Comparison of ENCODE assay signal across 8 cellular contexts in the genomic region with DNA sequence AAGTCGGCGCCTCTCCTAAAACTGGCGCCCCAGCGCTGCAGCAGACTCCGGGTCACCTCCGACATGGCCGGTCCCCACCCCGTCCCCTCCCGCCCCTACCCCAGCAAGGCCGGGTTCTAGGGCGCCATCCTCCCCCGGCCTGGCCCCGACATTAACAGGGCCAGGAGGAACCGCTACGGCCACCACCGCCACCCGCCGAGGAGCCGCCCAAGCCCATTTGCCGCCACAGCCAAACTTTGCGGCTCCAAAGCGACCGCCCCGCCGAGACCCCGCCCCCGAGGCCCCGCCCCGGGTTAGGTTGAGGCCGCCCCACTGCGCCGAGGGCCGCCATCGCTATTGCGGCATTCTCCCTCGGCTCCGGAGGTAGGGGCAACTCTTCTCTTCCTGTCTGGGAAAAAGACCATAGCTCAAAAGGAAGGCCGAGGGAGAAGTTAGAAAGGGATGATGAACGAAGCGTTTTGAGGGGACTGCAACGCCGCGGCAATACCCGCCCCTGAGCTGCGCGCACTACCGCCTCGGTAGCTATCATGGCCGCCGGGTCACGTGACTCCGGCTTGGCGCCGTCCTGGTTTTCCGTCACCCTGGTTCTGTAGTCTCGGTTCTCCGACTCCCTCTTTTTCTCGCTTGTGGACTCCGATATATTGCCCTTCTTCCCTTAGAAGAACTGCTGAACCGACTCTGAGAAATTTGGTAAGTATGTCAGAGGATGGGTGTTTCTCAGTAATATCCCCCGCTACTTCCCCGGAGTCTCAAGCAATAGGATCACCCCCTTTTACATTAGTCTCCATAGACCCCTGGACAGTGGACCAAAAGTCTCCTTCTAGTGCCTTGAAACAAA. TPM values are rescaled to one million over a fixed set of nuclear protein-coding genes. Genes with fewer than 3 reads are reported as not detected.
A peak's percentile ranks its signal among the peaks of the same experiment; 100 is the strongest.
DNase-seq lines count a peak whose midpoint lies in the region; ATAC-seq and TF ChIP-seq lines count a peak whose summit lies in the region.

A gene with protein sequence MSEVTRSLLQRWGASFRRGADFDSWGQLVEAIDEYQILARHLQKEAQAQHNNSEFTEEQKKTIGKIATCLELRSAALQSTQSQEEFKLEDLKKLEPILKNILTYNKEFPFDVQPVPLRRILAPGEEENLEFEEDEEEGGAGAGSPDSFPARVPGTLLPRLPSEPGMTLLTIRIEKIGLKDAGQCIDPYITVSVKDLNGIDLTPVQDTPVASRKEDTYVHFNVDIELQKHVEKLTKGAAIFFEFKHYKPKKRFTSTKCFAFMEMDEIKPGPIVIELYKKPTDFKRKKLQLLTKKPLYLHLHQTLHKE (minus strand): TSS at position 239 of the 838 bp plus-strand sequence. CDS start 174 bp downstream, at position 65.
A gene with protein sequence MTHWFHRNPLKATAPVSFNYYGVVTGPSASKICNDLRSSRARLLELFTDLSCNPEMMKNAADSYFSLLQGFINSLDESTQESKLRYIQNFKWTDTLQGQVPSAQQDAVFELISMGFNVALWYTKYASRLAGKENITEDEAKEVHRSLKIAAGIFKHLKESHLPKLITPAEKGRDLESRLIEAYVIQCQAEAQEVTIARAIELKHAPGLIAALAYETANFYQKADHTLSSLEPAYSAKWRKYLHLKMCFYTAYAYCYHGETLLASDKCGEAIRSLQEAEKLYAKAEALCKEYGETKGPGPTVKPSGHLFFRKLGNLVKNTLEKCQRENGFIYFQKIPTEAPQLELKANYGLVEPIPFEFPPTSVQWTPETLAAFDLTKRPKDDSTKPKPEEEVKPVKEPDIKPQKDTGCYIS (plus strand): TSS at position 312 of the 838 bp plus-strand sequence. CDS start 3,136 bp downstream, outside the sequence.

- H3K4me1 ChIP-seq in PC-3 (ENCODE audit: insufficient read depth, low read length) (peaks cover 19% of the 10 kb centered on the region), mucosa of rectum (ENCODE audit: control insufficient read depth in 2 of 2, insufficient read depth in 2 of 2, low read length in 2 of 2) (peaks cover 6 to 8% of the 10 kb centered on the region in 2 donors)

- no peaks in the 10 kb centered on the region for H3K27me3 ChIP-seq in PC-3 (ENCODE audit: low read length)
- H3K27me3 ChIP-seq in mucosa of rectum (ENCODE audit: control insufficient read depth in 2 of 2, insufficient read depth in 2 of 2, low read length in 2 of 2), result no peaks in the 10 kb centered on the region

- H3K9ac ChIP-seq in PC-3 (ENCODE audit: low read length) (peak within 1 kb of the TSS; percentile 83), mucosa of rectum (ENCODE audit: low read depth in 1 of 2, low read length in 2 of 2) (peak within 1 kb of the TSS; percentile 94 to 97)

- POLR2A ChIA-PET in PC-3 (lab: Charles Lee; ENCODE audit: unreplicated experiment), result interaction anchor here (0.7 to 1.1 kb wide), 4 partner anchors 24 to 123 kb away, joined by 3 to 8 read pairs (median 4); a partner anchor contains a TSS

- BruUV-seq in PC-3 (replicated peaks; lab: Mats Ljungman, UMichigan), result TSS peak; percentile 71

- H4K20me1 ChIP-seq in PC-3 (ENCODE audit: low read length), result 0 out of 2 replicates have a peak, but pooled peaks cover 7% of the 10 kb centered on the region

- ATAC-seq in GM21717 (IDR thresholded peaks at IDR 0.05; ENCODE audit: unreplicated experiment) (peak; percentile 86), PC-3 (peak; percentile 77)

- intact Hi-C loops in PC-3 (cut with micrococcal nuclease), result loop anchor here (1.0 to 5.0 kb wide), 4 partner anchors 70 to 1925 kb away; a partner anchor contains a TSS

- H3K27ac ChIP-seq in PC-3 (ENCODE audit: low read length) (peak within 1 kb of the TSS; percentile 78), epithelial cell of prostate (peak within 1 kb of the TSS; percentile 92), mucosa of rectum (ENCODE audit: low read depth in 2 of 2, low read length in 2 of 2) (peak within 1 kb of the TSS; percentile 98)

- H3K4me3 ChIP-seq in Jurkat, Clone E6-1 (ENCODE audit: low read length), result peak within 1 kb of the TSS; percentile 99
- H3K4me3 ChIP-seq in PC-3 (ENCODE audit: low read length), result peak within 1 kb of the TSS; percentile 79
- peak within 1 kb of the TSS; percentile 98 to 99 for H3K4me3 ChIP-seq in mucosa of rectum (ENCODE audit: low read length in 2 of 2)

- H2AFZ ChIP-seq in PC-3 (ENCODE audit: low read length), result peak within 1 kb of the TSS; percentile 98

- peaks cover 5% of the 10 kb centered on the region for H3F3A ChIP-seq in PC-3 (ENCODE audit: low read length, unreplicated experiment)

- no peaks in the 10 kb centered on the region for H3K9me3 ChIP-seq in PC-3 (ENCODE audit: low read length)
- H3K9me3 ChIP-seq in mucosa of rectum (ENCODE audit: control insufficient read depth in 2 of 2, low read length in 2 of 2), result no peaks in the 10 kb centered on the region

- H3K4me2 ChIP-seq in PC-3 (ENCODE audit: low read length), result peak within 1 kb of the TSS; percentile 95

- DNase-seq in DMS153 (lab: John Stamatoyannopoulos, UW) (peak; percentile 84), PC-3 (peak; percentile 94), activated T-cell treated with anti-CD3 and anti-CD28 coated beads for 48 hours (ENCODE audit: low read depth) (peak; percentile 93), epithelial cell of prostate (ENCODE audit: low read depth, low spot score) (no peak)
- peak; percentile 79 for DNase-seq in Jurkat, Clone E6-1 (ENCODE audit: low read depth, low spot score)
- peak; percentile 98 for DNase-seq in stimulated activated CD8-positive, alpha-beta memory T cell treated with anti-CD3 and anti-CD28 coated beads, Interleukin-4, amount 100 ng/mL, for 48 hours

- TF ChIP-seq CTCF in PC-3 (conservative IDR thresholded peaks at IDR 0.05; ENCODE audit: low read depth, low read length), result no peak

- H3K79me2 ChIP-seq in PC-3 (ENCODE audit: low read length), result peaks cover 62% of the 10 kb centered on the region

- H3K36me3 ChIP-seq in PC-3 (ENCODE audit: low read depth, low read length) (peaks cover 11% of the 10 kb centered on the region), mucosa of rectum (ENCODE audit: control insufficient read depth in 2 of 2, insufficient read depth in 2 of 2, low read length in 2 of 2) (peaks cover 0 to 13% of the 10 kb centered on the region in 2 donors)

- CTCF ChIA-PET in PC-3 (lab: Charles Lee), result no interaction called here

- H3K9me2 ChIP-seq in PC-3 (replicated peaks; ENCODE audit: low read length), result no peaks in the 10 kb centered on the region

RNA-seq across cellular contexts. Expression of the first gene that starts in this region (rescaled TPM):
- 35.0 TPM for polyA plus RNA-seq in Jurkat, Clone E6-1 (2012; ENCODE audit: insufficient read depth, insufficient read length)
- 38.0 and 41.4 TPM in 2 replicates for total RNA-seq in PC-3 (2014; rRNA removed)

RNA-seq across cellular contexts. Expression of the second gene that starts in this region (rescaled TPM):
- 9.5 TPM for polyA plus RNA-seq in Jurkat, Clone E6-1 (2012; ENCODE audit: insufficient read depth, insufficient read length)
- total RNA-seq in PC-3 (2014; rRNA removed), result 60.7 and 68.4 TPM in 2 replicates
